ENCODE assay signal across 10 cellular contexts in the genomic region with DNA sequence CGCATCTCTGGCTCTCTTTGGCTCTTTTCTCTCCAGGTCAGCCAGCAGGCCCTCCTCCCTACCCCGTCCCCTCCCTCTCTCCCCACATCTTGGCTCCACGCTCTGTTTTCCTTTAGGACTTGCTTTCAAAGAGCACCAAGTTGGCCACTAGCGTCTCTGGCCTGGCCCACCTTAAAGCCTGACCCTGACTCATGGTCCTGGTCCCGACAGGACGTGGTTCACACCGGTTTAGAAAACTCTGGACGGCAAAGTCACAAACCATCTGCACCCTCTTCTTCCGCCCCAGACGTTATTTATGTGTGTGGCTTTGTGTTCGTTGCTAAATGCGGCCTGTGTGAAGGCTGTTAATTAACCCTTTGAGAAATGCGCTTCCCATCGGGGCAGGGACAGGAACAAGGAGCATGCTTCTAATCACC.
DNase-seq lines count a peak whose midpoint lies in the region; ATAC-seq, FAIRE-seq and TF ChIP-seq lines count a peak whose summit lies in the region.
"Had no signal": no experiment of that assay in that cellular context is flagged by ENCODE, and none has a peak within 500 bp of the region (broad histone marks: within the 10 kb centered on the region; RNA-seq: fewer than 3 reads in every experiment).

No MANE protein-coding gene starts in this region.

- CTCF ChIA-PET in activated B cell treated with CpG ODN at 0.5 μM for 24 hours (lab: Charles Lee): no interaction called here

- H3K36me3 Mint-ChIP-seq in activated B cell treated with CpG ODN at 0.5 μM for 24 hours (ENCODE audit: low read depth): no peaks in the 10 kb centered on the region
- H3K36me3 Mint-ChIP-seq in activated T-helper 2 cell treated with anti-CD3 and anti-CD28 coated beads, Interferon-gamma antibody, Interleukin-2, Interleukin-4, amounts not matched to agents 10 μg/mL and 5 μg/mL and 100 μg/mL, durations not matched to agents 14 hours and 24 hours and 36 hours (ENCODE audit: low read depth): no peaks in the 10 kb centered on the region

- ATAC-seq in activated B cell treated with CpG ODN at 0.5 μM for 24 hours (ENCODE audit: low read depth): no peak
- ATAC-seq in right cardiac atrium: peak; percentile 39 to 47

- WGBS in right cardiac atrium: 23% methylated on average over 14 of the region's 14 CpGs

- no peak overlapping the region for H3K9ac ChIP-seq in rectal smooth muscle tissue (ENCODE audit: low read length)

- DNase-seq in GM12892 (ENCODE audit: insufficient read length): no peak
- no peak for DNase-seq in activated B cell treated with CpG ODN at 0.5 μM for 24 hours
- peak; percentile 72 to 85 (median 84) for DNase-seq in right cardiac atrium
- DNase-seq in activated T-helper 2 cell treated with anti-CD3 and anti-CD28 coated beads, Interferon-gamma antibody, Interleukin-2, Interleukin-4, amounts not matched to agents 10 μg/mL and 5 μg/mL and 100 μg/mL, durations not matched to agents 14 hours and 24 hours and 36 hours (ENCODE audit: low spot score): no peak
- no peak for DNase-seq in NCI-H226
- DNase-seq in T-helper 9 cell: no peak
- no peak for DNase-seq in activated effector memory CD4-positive, alpha-beta T cell treated with anti-CD3 and anti-CD28 coated beads, Interleukin-2, amount 50 U/mL, for 16 hours
- DNase-seq: PC-9 had no signal

- peak overlapping the region; percentile 50 for H3K4me3 Mint-ChIP-seq in activated B cell treated with CpG ODN at 0.5 μM for 24 hours
- H3K4me3 Mint-ChIP-seq in activated T-helper 2 cell treated with anti-CD3 and anti-CD28 coated beads, Interferon-gamma antibody, Interleukin-2, Interleukin-4, amounts not matched to agents 10 μg/mL and 5 μg/mL and 100 μg/mL, durations not matched to agents 14 hours and 24 hours and 36 hours (ENCODE audit: low read depth): no peak overlapping the region

- peak overlapping the region; percentile 13 for H3K27ac Mint-ChIP-seq in activated B cell treated with CpG ODN at 0.5 μM for 24 hours
- no peak overlapping the region for H3K27ac Mint-ChIP-seq in activated T-helper 2 cell treated with anti-CD3 and anti-CD28 coated beads, Interferon-gamma antibody, Interleukin-2, Interleukin-4, amounts not matched to agents 10 μg/mL and 5 μg/mL and 100 μg/mL, durations not matched to agents 14 hours and 24 hours and 36 hours

- H3K9me3 Mint-ChIP-seq in activated B cell treated with CpG ODN at 0.5 μM for 24 hours: no peaks in the 10 kb centered on the region
- no peaks in the 10 kb centered on the region for H3K9me3 Mint-ChIP-seq in activated T-helper 2 cell treated with anti-CD3 and anti-CD28 coated beads, Interferon-gamma antibody, Interleukin-2, Interleukin-4, amounts not matched to agents 10 μg/mL and 5 μg/mL and 100 μg/mL, durations not matched to agents 14 hours and 24 hours and 36 hours

- TF ChIP-seq CTCF in activated B cell treated with CpG ODN at 0.5 μM for 24 hours (IDR thresholded peaks at IDR 0.05): no peak

- FAIRE-seq in GM12892 (lab: Jason Lieb, UNC): peak; percentile 58
- FAIRE-seq: GM19239 had no signal

- H3K4me1 Mint-ChIP-seq in activated B cell treated with CpG ODN at 0.5 μM for 24 hours: peaks cover 33% of the 10 kb centered on the region
- peaks cover 8% of the 10 kb centered on the region for H3K4me1 Mint-ChIP-seq in activated T-helper 2 cell treated with anti-CD3 and anti-CD28 coated beads, Interferon-gamma antibody, Interleukin-2, Interleukin-4, amounts not matched to agents 10 μg/mL and 5 μg/mL and 100 μg/mL, durations not matched to agents 14 hours and 24 hours and 36 hours (ENCODE audit: low read depth)

- H3K36me3 ChIP-seq in rectal smooth muscle tissue (ENCODE audit: control insufficient read depth, insufficient read depth, low read length): no peaks in the 10 kb centered on the region

- no peaks in the 10 kb centered on the region for H3K9me3 ChIP-seq in right cardiac atrium (ENCODE audit: control insufficient read depth, low read length)

- H3K27me3 ChIP-seq in right cardiac atrium (ENCODE audit: control insufficient read depth, insufficient read depth) (no peaks in the 10 kb centered on the region), rectal smooth muscle tissue (ENCODE audit: control insufficient read depth, insufficient read depth, low read length) (no peaks in the 10 kb centered on the region)

- H3K4me3 ChIP-seq in right cardiac atrium (ENCODE audit: low read length) (no peak overlapping the region), rectal smooth muscle tissue (ENCODE audit: low read length) (no peak overlapping the region)
- H3K4me3 ChIP-seq: PC-9 had no signal

- POLR2A ChIA-PET in activated B cell treated with CpG ODN at 0.5 μM for 24 hours (lab: Charles Lee): no interaction called here

- intact Hi-C loops in activated B cell treated with CpG ODN at 0.5 μM for 24 hours (cut with micrococcal nuclease): no loop called here
- intact Hi-C loops in right cardiac atrium (cut with DNase I): loop anchor here in 1 of 4 donors (5.0 kb wide), 1 partner anchor 261 kb away; no protein-coding TSS in a partner anchor
- intact Hi-C loops in activated T-helper 2 cell treated with anti-CD3 and anti-CD28 coated beads, Interferon-gamma antibody, Interleukin-2, Interleukin-4, amounts not matched to agents 10 μg/mL and 5 μg/mL and 100 μg/mL, durations not matched to agents 14 hours and 24 hours and 36 hours (cut with micrococcal nuclease): no loop called here

- H3K4me1 ChIP-seq in right cardiac atrium (ENCODE audit: control insufficient read depth, insufficient read depth, low read length) (peaks cover 32% of the 10 kb centered on the region), rectal smooth muscle tissue (ENCODE audit: control insufficient read depth, insufficient read depth, low read length) (peaks cover 24% of the 10 kb centered on the region)

- no peak for TF ChIP-seq POLR2A in GM12892 (IDR thresholded peaks at IDR 0.05; ENCODE audit: low read depth, low read length)

- peaks cover 2% of the 10 kb centered on the region for H3K27me3 Mint-ChIP-seq in activated B cell treated with CpG ODN at 0.5 μM for 24 hours
- H3K27me3 Mint-ChIP-seq in activated T-helper 2 cell treated with anti-CD3 and anti-CD28 coated beads, Interferon-gamma antibody, Interleukin-2, Interleukin-4, amounts not matched to agents 10 μg/mL and 5 μg/mL and 100 μg/mL, durations not matched to agents 14 hours and 24 hours and 36 hours (ENCODE audit: low read depth): peaks cover 19% of the 10 kb centered on the region

- H3K27ac ChIP-seq in right cardiac atrium (ENCODE audit: low read length): peak overlapping the region; percentile 85
- peak overlapping the region; percentile 73 for H3K27ac ChIP-seq in rectal smooth muscle tissue (ENCODE audit: low read depth, low read length)

Comparison
In these comparisons a context has a peak if more than half of its experiments do, and no peak if none do; other contexts are left out.
1. DNase-seq: peak in right cardiac atrium (3 of 3); none in GM12892 (single experiment), activated B cell treated with CpG ODN at 0.5 μM for 24 hours (single experiment), activated T-helper 2 cell treated with anti-CD3 and anti-CD28 coated beads, Interferon-gamma antibody, Interleukin-2, Interleukin-4, amounts not matched to agents 10 μg/mL and 5 μg/mL and 100 μg/mL, durations not matched to agents 14 hours and 24 hours and 36 hours (single experiment), NCI-H226 (single experiment), T-helper 9 cell (single experiment) and activated effector memory CD4-positive, alpha-beta T cell treated with anti-CD3 and anti-CD28 coated beads, Interleukin-2, amount 50 U/mL, for 16 hours (single experiment).